In the genomic region with DNA sequence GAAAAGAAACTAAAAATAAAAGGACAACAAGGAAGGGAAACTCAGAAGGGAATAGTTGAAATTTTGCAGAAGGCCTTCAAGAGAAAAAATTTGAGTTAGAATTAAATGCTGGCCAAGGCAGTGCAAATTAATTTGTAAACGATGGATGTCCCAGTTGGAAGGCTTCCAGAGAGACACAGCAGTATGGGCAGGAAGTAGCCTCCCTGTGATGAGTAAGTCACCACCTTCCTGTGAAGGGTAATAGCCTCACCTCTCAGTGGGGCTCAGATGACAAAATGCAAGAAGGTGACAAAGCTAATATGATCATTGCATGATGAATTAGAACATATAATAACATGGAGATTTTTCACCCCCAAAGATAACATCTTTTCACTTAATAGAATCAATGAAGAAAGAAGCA, we compare ENCODE assay signal across 18 cellular contexts. TPM values are rescaled to one million over a fixed set of nuclear protein-coding genes. Genes with fewer than 3 reads are reported as not detected.
DNase-seq lines count a peak whose midpoint lies in the region; ATAC-seq and TF ChIP-seq lines count a peak whose summit lies in the region.
"Had no signal": no experiment of that assay in that cellular context is flagged by ENCODE, and none has a peak within 500 bp of the region (broad histone marks: within the 10 kb centered on the region; RNA-seq: fewer than 3 reads in every experiment).

No MANE protein-coding gene starts in this region.

- no peaks in the 10 kb centered on the region for H3K36me3 ChIP-seq in H7 (replicated peaks; ENCODE audit: control insufficient read depth, insufficient read depth, low read length)
- H3K36me3 ChIP-seq: BLaER1 treated with 17β-estradiol and CSF1 and Interleukin-3, amounts not matched to agents 10 nM and 100 nM; gastroesophageal sphincter; lower lobe of right lung had no signal

- H3K4me3 ChIP-seq in choroid plexus epithelial cell (ENCODE audit: low read depth, low read length) = no peak overlapping the region
- no peak overlapping the region for H3K4me3 ChIP-seq in H7 (ENCODE audit: insufficient read depth, low read depth, low read length)
- H3K4me3 ChIP-seq: BLaER1 treated with 17β-estradiol and CSF1 and Interleukin-3, amounts not matched to agents 10 nM and 100 nM; gastroesophageal sphincter; lower lobe of right lung; psoas muscle had no signal

- CTCF ChIA-PET in GM10248 (lab: Yijun Ruan, JAX) = no interaction called here

- DNase-seq in G401 (ENCODE audit: low spot score) (peak; percentile 6), NCI-H446 treated with DMSO at 0.1 percent for 48 hours (lab: John Stamatoyannopoulos, UW) (peak; percentile 13), choroid plexus epithelial cell (ENCODE audit: low read depth) (peak; percentile 61), mucosa of gallbladder (ENCODE audit: low spot score) (peak; percentile 54), GM10248 (ENCODE audit: extremely low spot score) (no peak), H7 (no peak)
- DNase-seq: activated CD4-positive, alpha-beta memory T cell treated with anti-CD3 and anti-CD28 coated beads, Interleukin-2, amount 10 ng/mL, durations not matched to agents 7 days and 5 days; activated naive CD8-positive, alpha-beta T cell treated with anti-CD3 and anti-CD28 coated beads for 36 hours; DMS79 treated with DMSO at 0.1 percent for 48 hours; endodermal cell; lower lobe of right lung; NCI-H1694; NCI-H524; psoas muscle; stimulated activated naive CD4-positive, alpha-beta T cell treated with Interleukin-2 at 50 U/mL for 16 hours had no signal

- no peak for TF ChIP-seq CTCF in choroid plexus epithelial cell (conservative IDR thresholded peaks at IDR 0.05; ENCODE audit: low read depth, low read length)
- TF ChIP-seq CTCF in GM10248 (IDR thresholded peaks at IDR 0.05; ENCODE audit: control extremely low read depth, extremely low read depth, low read depth, missing control alignments) = no peak

- in situ Hi-C loops in G401 (cut with HindIII; ENCODE audit: low sequenced_read_pairs) = no loop called here

- POLR2A ChIA-PET in GM10248 (lab: Yijun Ruan, JAX) = no interaction called here

- ATAC-seq in GM18502 (IDR thresholded peaks at IDR 0.05; ENCODE audit: poor library complexity, unreplicated experiment) = no peak
- ATAC-seq: gastroesophageal sphincter, lower lobe of right lung, psoas muscle had no signal

- H3K27me3 ChIP-seq in H7 (ENCODE audit: control insufficient read depth, insufficient read depth, low read length) = no peaks in the 10 kb centered on the region
- H3K27me3 ChIP-seq: BLaER1 treated with 17β-estradiol and CSF1 and Interleukin-3, amounts not matched to agents 10 nM and 100 nM; gastroesophageal sphincter had no signal

RNA-seq across cellular contexts. Expression of gene TMCO5A, which starts 27.3 kb away (rescaled TPM):
- not detected in 2 replicates for total RNA-seq in G401 (2014; rRNA removed; shearing (Covaris generic))
- 0.14 TPM for total RNA-seq in mucosa of gallbladder
- not detected in 2 replicates for total RNA-seq in H7 (2014; rRNA removed; shearing (Covaris generic))
- total RNA-seq: activated CD4-positive, alpha-beta memory T cell treated with anti-CD3 and anti-CD28 coated beads, Interleukin-2, amount 10 ng/mL, durations not matched to agents 7 days and 5 days; activated naive CD8-positive, alpha-beta T cell treated with anti-CD3 and anti-CD28 coated beads for 36 hours; endodermal cell; gastroesophageal sphincter; lower lobe of right lung; psoas muscle had no signal

Comparison
In these comparisons a context has a peak if more than half of its experiments do, and no peak if none do; other contexts are left out.
1. DNase-seq: peak in G401 (single experiment), NCI-H446 treated with DMSO at 0.1 percent for 48 hours (single experiment), choroid plexus epithelial cell (single experiment) and mucosa of gallbladder (single experiment); none in GM10248 (single experiment) and H7 (single experiment).